ENCODE assay signal across 20 cellular contexts in genomic region chr7:46210467-46210866, GRCh38.
A peak's percentile ranks its signal among the peaks of the same experiment; 100 is the strongest.
DNase-seq lines count a peak whose midpoint lies in the region; ATAC-seq and TF ChIP-seq lines count a peak whose summit lies in the region.
"Had no signal": no experiment of that assay in that cellular context is flagged by ENCODE, and none has a peak within 500 bp of the region (broad histone marks: within the 10 kb centered on the region; RNA-seq: fewer than 3 reads in every experiment).

No MANE protein-coding gene starts in this region.

- H3K4me1 Mint-ChIP-seq in osteocyte (ENCODE audit: unreplicated experiment): peaks cover 18% of the 10 kb centered on the region
- no peaks in the 10 kb centered on the region for H3K4me1 Mint-ChIP-seq in activated CD8-positive, alpha-beta T cell treated with anti-CD3 and anti-CD28 coated beads, Interleukin-2, amount 10 ng/mL, durations not matched to agents 7 days and 5 days (ENCODE audit: low read depth)

- POLR2A ChIA-PET in activated CD8-positive, alpha-beta T cell treated with anti-CD3 and anti-CD28 coated beads, Interleukin-2, amount 10 ng/mL, durations not matched to agents 7 days and 5 days (lab: Charles Lee): no interaction called here

- no peaks in the 10 kb centered on the region for H3K36me3 Mint-ChIP-seq in osteocyte (ENCODE audit: unreplicated experiment)
- H3K36me3 Mint-ChIP-seq in activated CD8-positive, alpha-beta T cell treated with anti-CD3 and anti-CD28 coated beads, Interleukin-2, amount 10 ng/mL, durations not matched to agents 7 days and 5 days (ENCODE audit: low read depth): no peaks in the 10 kb centered on the region
- H3K36me3 Mint-ChIP-seq: CD8-positive, alpha-beta T cell had no signal

- no peak overlapping the region for H3K4me3 Mint-ChIP-seq in osteocyte (ENCODE audit: unreplicated experiment)
- no peak overlapping the region for H3K4me3 Mint-ChIP-seq in activated CD8-positive, alpha-beta T cell treated with anti-CD3 and anti-CD28 coated beads, Interleukin-2, amount 10 ng/mL, durations not matched to agents 7 days and 5 days
- H3K4me3 Mint-ChIP-seq: CD8-positive, alpha-beta T cell; GM23338 had no signal

- H3K9me3 Mint-ChIP-seq in osteocyte (ENCODE audit: unreplicated experiment): no peaks in the 10 kb centered on the region
- H3K9me3 Mint-ChIP-seq in activated CD8-positive, alpha-beta T cell treated with anti-CD3 and anti-CD28 coated beads, Interleukin-2, amount 10 ng/mL, durations not matched to agents 7 days and 5 days (ENCODE audit: insufficient read depth): no peaks in the 10 kb centered on the region
- H3K9me3 Mint-ChIP-seq: GM23338 had no signal

- peak; percentile 91 for DNase-seq in EH (ENCODE audit: low read depth)
- DNase-seq in amniotic epithelial cell (ENCODE audit: low read depth): peak; percentile 49
- peak; percentile 38 for DNase-seq in fibroblast of gingiva (ENCODE audit: low read depth)
- DNase-seq in osteocyte (ENCODE audit: extremely low spot score, unreplicated experiment): no peak
- no peak for DNase-seq in activated CD8-positive, alpha-beta T cell treated with anti-CD3 and anti-CD28 coated beads, Interleukin-2, amount 10 ng/mL, durations not matched to agents 7 days and 5 days
- DNase-seq in NCI-H774 (lab: John Stamatoyannopoulos, UW): no peak
- DNase-seq: CD8-positive, alpha-beta T cell; DMS53; NCI-H1417; NCI-H187 treated with DMSO at 0.1 percent for 48 hours; NCI-H2227 treated with DMSO at 0.1 percent for 48 hours; NCI-H510A treated with DMSO at 0.1 percent for 48 hours; NCI-H82; RPMI8226; SHP77 treated with DMSO at 0.1 percent for 48 hours; SK-N-SH had no signal

- CTCF ChIA-PET in activated CD8-positive, alpha-beta T cell treated with anti-CD3 and anti-CD28 coated beads, Interleukin-2, amount 10 ng/mL, durations not matched to agents 7 days and 5 days (lab: Charles Lee): no interaction called here

- ATAC-seq in HG02885 (IDR thresholded peaks at IDR 0.05; ENCODE audit: poor library complexity, unreplicated experiment) (no peak), HG02588 (IDR thresholded peaks at IDR 0.05; ENCODE audit: unreplicated experiment) (no peak)
- no peak for ATAC-seq in activated CD8-positive, alpha-beta T cell treated with anti-CD3 and anti-CD28 coated beads, Interleukin-2, amount 10 ng/mL, durations not matched to agents 7 days and 5 days
- ATAC-seq: CD8-positive, alpha-beta T cell; GM23338; HCT116 had no signal

- no peak for TF ChIP-seq CTCF in osteocyte (IDR thresholded peaks at IDR 0.05)

- H3K27me3 Mint-ChIP-seq in osteocyte (ENCODE audit: unreplicated experiment): no peaks in the 10 kb centered on the region
- no peaks in the 10 kb centered on the region for H3K27me3 Mint-ChIP-seq in activated CD8-positive, alpha-beta T cell treated with anti-CD3 and anti-CD28 coated beads, Interleukin-2, amount 10 ng/mL, durations not matched to agents 7 days and 5 days (ENCODE audit: low read depth)

- H3K27ac Mint-ChIP-seq in osteocyte (ENCODE audit: unreplicated experiment): peak overlapping the region; percentile 39
- H3K27ac Mint-ChIP-seq in activated CD8-positive, alpha-beta T cell treated with anti-CD3 and anti-CD28 coated beads, Interleukin-2, amount 10 ng/mL, durations not matched to agents 7 days and 5 days: no peak overlapping the region
- H3K27ac Mint-ChIP-seq: CD8-positive, alpha-beta T cell; GM23338 had no signal

Comparison
In these comparisons a context has a peak if more than half of its experiments do, and no peak if none do; other contexts are left out.
1. DNase-seq: peak in EH (single experiment), amniotic epithelial cell (single experiment) and fibroblast of gingiva (single experiment); none in osteocyte (single experiment), activated CD8-positive, alpha-beta T cell treated with anti-CD3 and anti-CD28 coated beads, Interleukin-2, amount 10 ng/mL, durations not matched to agents 7 days and 5 days (single experiment) and NCI-H774 (single experiment).